Comparison of ENCODE assay signal across 8 cellular contexts in genomic region chr1:94039514-94039870, GRCh38.
DNase-seq lines count a peak whose midpoint lies in the region; ATAC-seq and TF ChIP-seq lines count a peak whose summit lies in the region.

No MANE protein-coding gene starts in this region.

- no peak overlapping the region for H3K27ac Mint-ChIP-seq in stimulated activated naive B cell treated with anti-CD40 and anti-IgM and Interleukin-4, amounts not matched to agents 10 μg/mL and 1 μg/mL and 100 μg/mL, for 72 hours

- H3K18ac ChIP-seq in mesenchymal stem cell (ENCODE audit: low read depth in 1 of 2, low read length in 2 of 2): peak overlapping the region in 1 of 2 experiments; percentile 0

- no peaks in the 10 kb centered on the region for H3K27me3 ChIP-seq in A673 (replicated peaks; ENCODE audit: insufficient read depth, low read depth, low read length, poor library complexity)
- peaks cover 0 to 9% of the 10 kb centered on the region in 2 experiments for H3K27me3 ChIP-seq in mesenchymal stem cell (ENCODE audit: control insufficient read depth in 1 of 2, insufficient read depth in 1 of 2, low read length in 2 of 2)

- H3K27me3 Mint-ChIP-seq in stimulated activated naive B cell treated with anti-CD40 and anti-IgM and Interleukin-4, amounts not matched to agents 10 μg/mL and 1 μg/mL and 100 μg/mL, for 72 hours: peaks cover 45 to 47% of the 10 kb centered on the region in 2 donors

- H3K36me3 Mint-ChIP-seq in stimulated activated naive B cell treated with anti-CD40 and anti-IgM and Interleukin-4, amounts not matched to agents 10 μg/mL and 1 μg/mL and 100 μg/mL, for 72 hours: no peaks in the 10 kb centered on the region

- no peak overlapping the region for H2BK120ac ChIP-seq in mesenchymal stem cell (ENCODE audit: low read depth, low read length)

- peak; percentile 84 for DNase-seq in A673 (ENCODE audit: low spot score)
- DNase-seq in NCI-H2196 (lab: John Stamatoyannopoulos, UW; ENCODE audit: unreplicated experiment): peak; percentile 69
- DNase-seq in activated CD4-positive, alpha-beta T cell treated with anti-CD3 and anti-CD28 coated beads, Interleukin-2, amount 50 U/mL, for 1 hour: peak; percentile 48
- peak; percentile 26 for DNase-seq in effector CD8-positive, alpha-beta T cell (lab: John Stamatoyannopoulos, UW)
- peak; percentile 78 for DNase-seq in mesenchymal stem cell
- no peak for DNase-seq in stimulated activated naive B cell treated with anti-CD40 and anti-IgM and Interleukin-4, amounts not matched to agents 10 μg/mL and 1 μg/mL and 100 μg/mL, for 72 hours
- no peak for DNase-seq in occipital lobe (lab: John Stamatoyannopoulos, UW)

- H3K4me1 ChIP-seq in A673 (ENCODE audit: insufficient read depth, low read length, poor library complexity, severe bottlenecking) (no peaks in the 10 kb centered on the region), mesenchymal stem cell (ENCODE audit: control insufficient read depth, insufficient read depth, low read depth, low read length) (peaks cover 14% of the 10 kb centered on the region)

- H3K79me1 ChIP-seq in mesenchymal stem cell (replicated peaks; ENCODE audit: low read length, poor library complexity, severe bottlenecking): peaks cover 9% of the 10 kb centered on the region

- no peak overlapping the region for H2AFZ ChIP-seq in mesenchymal stem cell (ENCODE audit: low read depth, low read length)

- H3K4me3 Mint-ChIP-seq in stimulated activated naive B cell treated with anti-CD40 and anti-IgM and Interleukin-4, amounts not matched to agents 10 μg/mL and 1 μg/mL and 100 μg/mL, for 72 hours: no peak overlapping the region

- H3K27ac ChIP-seq in A673 (ENCODE audit: low read depth, low read length, poor library complexity, severe bottlenecking) (no peak overlapping the region), mesenchymal stem cell (ENCODE audit: low read length, poor library complexity, severe bottlenecking) (no peak overlapping the region)

- 2% methylated on average over 4 of the region's 4 CpGs for whole genome bisulfite sequencing in mesenchymal stem cell

- no peak overlapping the region for H4K91ac ChIP-seq in mesenchymal stem cell (ENCODE audit: low read length)

- CTCF ChIA-PET in A673 (lab: Charles Lee): interaction anchor here (0.6 to 3.4 kb wide), 14 partner anchors 8 to 378 kb away, joined by 3 to 38 read pairs (median 4); no protein-coding TSS in a partner anchor

- peak overlapping the region in 1 of 2 experiments; percentile 29 for H2BK12ac ChIP-seq in mesenchymal stem cell (ENCODE audit: low read length in 2 of 2)

- H3K4me2 ChIP-seq in mesenchymal stem cell (ENCODE audit: low read length, poor library complexity, severe bottlenecking): no peak overlapping the region

- H2BK15ac ChIP-seq in mesenchymal stem cell (ENCODE audit: low read depth, poor library complexity, severe bottlenecking): no peak overlapping the region

- BruUV-seq in A673 (replicated peaks; lab: Mats Ljungman, UMichigan): no TSS peak

- no peak overlapping the region for H3K9ac ChIP-seq in mesenchymal stem cell (ENCODE audit: low read length)

- no peak overlapping the region for H2BK5ac ChIP-seq in mesenchymal stem cell (ENCODE audit: low read depth, low read length, poor library complexity, severe bottlenecking)

- H3K36me3 ChIP-seq in A673 (ENCODE audit: insufficient read depth, low read length, poor library complexity, severe bottlenecking) (no peaks in the 10 kb centered on the region), mesenchymal stem cell (ENCODE audit: control insufficient read depth in 1 of 2, insufficient read depth in 2 of 2, low read depth in 1 of 2, low read length in 2 of 2) (no peaks in the 10 kb centered on the region)

- no peak overlapping the region for H2AK5ac ChIP-seq in mesenchymal stem cell (ENCODE audit: low read length, severe bottlenecking)

- intact Hi-C loops in A673 (cut with micrococcal nuclease; ENCODE audit: unreplicated experiment): loop anchor here (10.0 kb wide), 1 partner anchor 605 kb away; no protein-coding TSS in a partner anchor

- H3K9me3 ChIP-seq in A673 (ENCODE audit: low read depth, low read length, poor library complexity, severe bottlenecking): no peaks in the 10 kb centered on the region
- H3K9me3 ChIP-seq in mesenchymal stem cell (ENCODE audit: control insufficient read depth, low read length): no peaks in the 10 kb centered on the region

- peak; percentile 33 to 42 for ATAC-seq in stimulated activated naive B cell treated with anti-CD40 and anti-IgM and Interleukin-4, amounts not matched to agents 10 μg/mL and 1 μg/mL and 100 μg/mL, for 72 hours (replicated peaks)

- TF ChIP-seq CTCF in A673 (conservative IDR thresholded peaks at IDR 0.05; ENCODE audit: low read depth, low read length): peak; percentile 97
- peak; percentile 91 for TF ChIP-seq CTCF in GM12874 (IDR thresholded peaks at IDR 0.05; ENCODE audit: insufficient read depth, low read depth, low read length)

- POLR2A ChIA-PET in A673 (lab: Charles Lee; ENCODE audit: low non-redundant PET): no interaction called here

- H3K14ac ChIP-seq in mesenchymal stem cell (ENCODE audit: low read length in 2 of 2): no peak overlapping the region

- peaks cover 5 to 6% of the 10 kb centered on the region in 2 donors for H3K4me1 Mint-ChIP-seq in stimulated activated naive B cell treated with anti-CD40 and anti-IgM and Interleukin-4, amounts not matched to agents 10 μg/mL and 1 μg/mL and 100 μg/mL, for 72 hours

- H3K9me3 Mint-ChIP-seq in stimulated activated naive B cell treated with anti-CD40 and anti-IgM and Interleukin-4, amounts not matched to agents 10 μg/mL and 1 μg/mL and 100 μg/mL, for 72 hours: no peaks in the 10 kb centered on the region

- no peak overlapping the region for H3K23ac ChIP-seq in mesenchymal stem cell (ENCODE audit: low read length in 2 of 2)

- no peak overlapping the region for H4K8ac ChIP-seq in mesenchymal stem cell (ENCODE audit: low read length)

- H3K4me3 ChIP-seq in A673 (ENCODE audit: low read depth, low read length, poor library complexity, severe bottlenecking): no peak overlapping the region
- no peak overlapping the region for H3K4me3 ChIP-seq in mesenchymal stem cell (ENCODE audit: insufficient read depth in 1 of 2, low read depth in 1 of 2, low read length in 2 of 2)

- H3K4ac ChIP-seq in mesenchymal stem cell (ENCODE audit: low read depth in 1 of 2, low read length in 2 of 2): no peak overlapping the region

Comparison
In these comparisons a context has a peak if more than half of its experiments do, and no peak if none do; other contexts are left out.
1. DNase-seq: peak in A673 (single experiment), NCI-H2196 (single experiment), activated CD4-positive, alpha-beta T cell treated with anti-CD3 and anti-CD28 coated beads, Interleukin-2, amount 50 U/mL, for 1 hour (single experiment), effector CD8-positive, alpha-beta T cell (single experiment) and mesenchymal stem cell (single experiment); none in stimulated activated naive B cell treated with anti-CD40 and anti-IgM and Interleukin-4, amounts not matched to agents 10 μg/mL and 1 μg/mL and 100 μg/mL, for 72 hours (single experiment) and occipital lobe (single experiment).